In the genomic region with DNA sequence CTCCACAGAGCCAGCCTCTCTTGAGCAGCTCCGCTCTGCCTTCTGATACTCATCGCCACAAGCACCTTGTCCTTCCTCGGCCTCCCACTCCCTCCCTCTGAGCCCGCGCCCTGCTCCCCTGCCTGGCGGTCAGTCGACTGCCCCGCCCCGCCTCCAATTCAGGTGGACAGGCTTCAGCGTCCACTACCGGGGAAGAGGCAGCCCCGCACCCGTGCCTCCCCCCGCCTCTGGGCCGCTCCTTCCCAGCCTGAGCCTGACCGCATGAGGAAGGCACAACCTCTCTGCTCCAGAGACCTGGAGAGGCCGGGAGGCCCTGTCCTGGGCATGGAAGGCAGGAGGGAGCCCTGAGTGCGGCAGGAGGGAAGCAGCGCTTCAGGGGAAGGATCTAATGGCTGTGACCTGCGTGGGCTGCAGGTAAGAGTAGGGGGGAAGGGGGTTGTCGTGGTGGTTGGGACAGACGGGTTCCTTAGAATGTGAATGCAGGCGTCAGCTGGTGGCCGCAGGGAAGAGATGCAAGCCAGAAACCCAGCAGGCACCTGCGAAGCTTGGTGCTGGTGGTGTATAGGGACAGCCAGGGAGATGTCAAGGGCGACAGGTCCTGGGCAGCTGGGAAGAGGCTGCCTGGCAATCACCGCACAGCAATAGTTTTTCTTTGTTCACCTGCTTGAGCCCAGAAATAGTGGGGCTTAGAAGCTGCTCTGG, we compare ENCODE assay signal across 15 cellular contexts. TPM values are rescaled to one million over a fixed set of nuclear protein-coding genes. Genes with fewer than 3 reads are reported as not detected.
DNase-seq lines count a peak whose midpoint lies in the region; TF ChIP-seq lines count a peak whose summit lies in the region.
"Had no signal": no experiment of that assay in that cellular context is flagged by ENCODE, and none has a peak within 500 bp of the region (broad histone marks: within the 10 kb centered on the region; RNA-seq: fewer than 3 reads in every experiment).

No MANE protein-coding gene starts in this region.

- H2AFZ ChIP-seq in parathyroid adenoma: peak overlapping the region; percentile 75

- H3K27me3 ChIP-seq in iPS-18a (ENCODE audit: control insufficient read depth, insufficient read depth, low read length): peaks cover 62% of the 10 kb centered on the region
- no peaks in the 10 kb centered on the region for H3K27me3 ChIP-seq in parathyroid adenoma (ENCODE audit: control insufficient read depth, insufficient read depth, low read length)
- H3K27me3 ChIP-seq: thyroid gland had no signal

- peak overlapping the region; percentile 51 for H3K4me3 ChIP-seq in iPS-18a (ENCODE audit: low read length)
- H3K4me3 ChIP-seq in parathyroid adenoma (ENCODE audit: low read depth, low read length): no peak overlapping the region
- H3K4me3 ChIP-seq: thyroid gland had no signal

- peak; percentile 13 for TF ChIP-seq CTCF in parathyroid adenoma (IDR thresholded peaks at IDR 0.05)

- no peaks in the 10 kb centered on the region for H3K36me3 ChIP-seq in ES-I3 (ENCODE audit: insufficient read depth, low read length)
- H3K36me3 ChIP-seq in iPS-18a (ENCODE audit: control insufficient read depth, low read depth, low read length): no peaks in the 10 kb centered on the region
- no peaks in the 10 kb centered on the region for H3K36me3 ChIP-seq in parathyroid adenoma (ENCODE audit: control insufficient read depth, insufficient read depth, low read length)
- H3K36me3 ChIP-seq: thyroid gland had no signal

- no peak overlapping the region for H3K4me2 ChIP-seq in parathyroid adenoma (ENCODE audit: low read length)

- H3K4me1 ChIP-seq in ES-I3 (ENCODE audit: insufficient read depth, low read length) (peaks cover 5% of the 10 kb centered on the region; the same call in 1 of the 2 replicates), iPS-18a (ENCODE audit: control insufficient read depth, low read depth, low read length) (peaks cover 17% of the 10 kb centered on the region), parathyroid adenoma (peaks cover 28% of the 10 kb centered on the region)

- peak overlapping the region; percentile 51 for H3K9ac ChIP-seq in ES-I3 (ENCODE audit: low read depth, low read length)
- H3K9ac ChIP-seq in iPS-18a (ENCODE audit: low read length): no peak overlapping the region
- peak overlapping the region; percentile 15 for H3K9ac ChIP-seq in parathyroid adenoma

- peak; percentile 40 for DNase-seq in SK-N-DZ (ENCODE audit: low spot score)
- no peak for DNase-seq in germinal center (ENCODE audit: low spot score)
- no peak for DNase-seq in mesenteric fat pad (ENCODE audit: low spot score)
- DNase-seq in hepatic stellate cell (ENCODE audit: low spot score): no peak
- DNase-seq in superior temporal gyrus (ENCODE audit: extremely low spot score): no peak
- DNase-seq: activated CD8-positive, alpha-beta T cell treated with anti-CD3 and anti-CD28 coated beads, Interleukin-2, amount 10 ng/mL, durations not matched to agents 7 days and 5 days; DMS79 treated with DMSO at 0.1 percent for 48 hours; NCI-H1694; SHP77; T-helper 17 cell had no signal

- H3K79me2 ChIP-seq in parathyroid adenoma: peaks cover 18% of the 10 kb centered on the region

- H3K9me3 ChIP-seq in ES-I3 (ENCODE audit: control insufficient read depth, insufficient read depth, low read length): no peaks in the 10 kb centered on the region
- no peaks in the 10 kb centered on the region for H3K9me3 ChIP-seq in iPS-18a (ENCODE audit: control insufficient read depth, low read depth, low read length)
- H3K9me3 ChIP-seq in parathyroid adenoma (ENCODE audit: control insufficient read depth, low read length): no peaks in the 10 kb centered on the region
- H3K9me3 ChIP-seq: thyroid gland had no signal

- H3K27ac ChIP-seq in iPS-18a (ENCODE audit: low read length): no peak overlapping the region
- peak overlapping the region; percentile 45 for H3K27ac ChIP-seq in parathyroid adenoma
- H3K27ac ChIP-seq: thyroid gland had no signal

RNA-seq across cellular contexts. Expression of gene SLC6A4, which starts 3.0 kb away (rescaled TPM):
- polyA plus RNA-seq in SK-N-DZ (2014; cell fraction: cytosol; rRNA removed): not detected in 2 replicates
- polyA plus RNA-seq in SK-N-DZ (2014; cell fraction: nucleus; rRNA removed): 0.05 TPM in 1 of 2 replicates, not detected in the other
- total RNA-seq in mesenteric fat pad: not detected
- polyA plus RNA-seq: BJ had no signal

RNA-seq across cellular contexts. Expression of gene BLMH, which starts 53.2 kb away (rescaled TPM):
- 85.9 and 99.4 TPM in 2 replicates for polyA plus RNA-seq in SK-N-DZ (2014; cell fraction: cytosol; rRNA removed)
- polyA plus RNA-seq in SK-N-DZ (2014; cell fraction: nucleus; rRNA removed): 44.4 and 62.3 TPM in 2 replicates
- 26.8 TPM for total RNA-seq in mesenteric fat pad
